In genomic region chr5:149271195-149271716, GRCh38 we compare ENCODE assay signal across 8 cellular contexts. TPM values are rescaled to one million over a fixed set of nuclear protein-coding genes. Genes with fewer than 3 reads are reported as not detected.
A peak's percentile ranks its signal among the peaks of the same experiment; 100 is the strongest.
DNase-seq lines count a peak whose midpoint lies in the region; ATAC-seq and TF ChIP-seq lines count a peak whose summit lies in the region.

No MANE protein-coding gene starts in this region.

- ATAC-seq in SK-N-SH treated with all-trans-retinoic acid at 6 μM for 48 hours: no peak; the same call in 2 of the 3 replicates
- no peak for ATAC-seq in activated naive CD8-positive, alpha-beta T cell treated with anti-CD3 and anti-CD28 coated beads, Interleukin-2, amount 10 ng/mL, durations not matched to agents 7 days and 5 days (ENCODE audit: low read depth)

- CTCF ChIA-PET in SK-N-SH (lab: Yijun Ruan, JAX): interaction anchor here (2.9 to 3.3 kb wide), 2 partner anchors 130 to 157 kb away, joined by 12 to 25 read pairs; partner anchors contain the start of gene ABLIM3

- peaks cover 58% of the 10 kb centered on the region for H3K27me3 Mint-ChIP-seq in activated naive CD8-positive, alpha-beta T cell treated with anti-CD3 and anti-CD28 coated beads, Interleukin-2, amount 10 ng/mL, durations not matched to agents 7 days and 5 days

- no peaks in the 10 kb centered on the region for H3K9me3 Mint-ChIP-seq in activated naive CD8-positive, alpha-beta T cell treated with anti-CD3 and anti-CD28 coated beads, Interleukin-2, amount 10 ng/mL, durations not matched to agents 7 days and 5 days

- H3K9ac ChIP-seq in SK-N-SH: no peak overlapping the region; the same call in 1 of the 2 replicates

- H4K20me1 ChIP-seq in SK-N-SH (ENCODE audit: insufficient read depth): no peaks in the 10 kb centered on the region

- TF ChIP-seq CTCF in SK-N-SH (IDR thresholded peaks at IDR 0.05) (no peak), kidney epithelial cell (IDR thresholded peaks at IDR 0.05; ENCODE audit: insufficient read depth, low read length, poor library complexity, severe bottlenecking) (no peak), suprapubic skin (IDR thresholded peaks at IDR 0.05) (no peak)

- no peak for TF ChIP-seq EP300 in SK-N-SH (IDR thresholded peaks at IDR 0.05; ENCODE audit: borderline replicate concordance in 1 of 2, low read depth in 1 of 2, low read length in 1 of 2)
- TF ChIP-seq EP300 in suprapubic skin (IDR thresholded peaks at IDR 0.05): no peak

- H3K27ac ChIP-seq in SK-N-SH (ENCODE audit: low read depth in 2 of 2, low read length in 1 of 2) (no peak overlapping the region), suprapubic skin (peak overlapping the region; percentile 77)

- no peak overlapping the region for H3K27ac Mint-ChIP-seq in activated naive CD8-positive, alpha-beta T cell treated with anti-CD3 and anti-CD28 coated beads, Interleukin-2, amount 10 ng/mL, durations not matched to agents 7 days and 5 days

- H3K4me2 ChIP-seq in SK-N-SH: peak overlapping the region; percentile 86

- H3K9me3 ChIP-seq in SK-N-SH (no peaks in the 10 kb centered on the region), suprapubic skin (no peaks in the 10 kb centered on the region)

- POLR2A ChIA-PET in SK-N-SH (lab: Yijun Ruan, JAX): no interaction called here
- POLR2A ChIA-PET in activated naive CD8-positive, alpha-beta T cell treated with anti-CD3 and anti-CD28 coated beads, Interleukin-2, amount 10 ng/mL, durations not matched to agents 7 days and 5 days (lab: Charles Lee): no interaction called here

- H3F3A ChIP-seq in SK-N-SH (replicated peaks; ENCODE audit: insufficient read depth): no peaks in the 10 kb centered on the region

- DNase-seq in SK-N-SH (no peak), kidney epithelial cell (ENCODE audit: low read depth) (no peak), suprapubic skin (ENCODE audit: low spot score in 2 of 2) (no peak), posterior vena cava (ENCODE audit: low spot score) (no peak), dermis blood vessel endothelial cell (no peak), NCI-H510A treated with DMSO at 0.1 percent for 48 hours (lab: John Stamatoyannopoulos, UW) (no peak)
- DNase-seq in activated naive CD8-positive, alpha-beta T cell treated with anti-CD3 and anti-CD28 coated beads, Interleukin-2, amount 10 ng/mL, durations not matched to agents 7 days and 5 days: peak; percentile 40

- no peaks in the 10 kb centered on the region for H3K79me2 ChIP-seq in SK-N-SH (ENCODE audit: insufficient read depth)

- TF ChIP-seq RAD21 in SK-N-SH (IDR thresholded peaks at IDR 0.05; ENCODE audit: low read length): no peak

- no peaks in the 10 kb centered on the region for H3K36me3 Mint-ChIP-seq in activated naive CD8-positive, alpha-beta T cell treated with anti-CD3 and anti-CD28 coated beads, Interleukin-2, amount 10 ng/mL, durations not matched to agents 7 days and 5 days

- H3K4me3 ChIP-seq in SK-N-SH (ENCODE audit: low read depth in 2 of 2, low read length in 1 of 2): peak overlapping the region; percentile 66 to 72
- H3K4me3 ChIP-seq in kidney epithelial cell (ENCODE audit: low read depth, low read length): peak overlapping the region; percentile 50
- H3K4me3 ChIP-seq in suprapubic skin: peak overlapping the region; percentile 67

- intact Hi-C loops in posterior vena cava (cut with DNase I): loop anchor here in 1 of 2 donors (1.0 kb wide), 1 partner anchor 17 kb away; no protein-coding TSS in a partner anchor

- peak overlapping the region; percentile 94 for H2AFZ ChIP-seq in SK-N-SH (ENCODE audit: low read depth)

- H3K4me1 ChIP-seq in SK-N-SH (ENCODE audit: control insufficient read depth in 1 of 2, insufficient read depth in 2 of 2, low read depth in 1 of 2, low read length in 1 of 2): peaks cover 0 to 4% of the 10 kb centered on the region in 2 experiments; a peak in 1 of 4 replicates
- peaks cover 26% of the 10 kb centered on the region for H3K4me1 ChIP-seq in suprapubic skin

- H3K27me3 ChIP-seq in SK-N-SH (ENCODE audit: insufficient read depth): no peaks in the 10 kb centered on the region
- H3K27me3 ChIP-seq in kidney epithelial cell (ENCODE audit: control insufficient read depth, insufficient read depth, low read length): no peaks in the 10 kb centered on the region
- peaks cover 3% of the 10 kb centered on the region for H3K27me3 ChIP-seq in suprapubic skin

- WGBS in SK-N-SH (ENCODE audit: low lambda C conversion rate): 21% methylated on average over 39 of the region's 40 CpGs
- 5% methylated on average over 28 of the region's 40 CpGs for WGBS in suprapubic skin

- peaks cover 6% of the 10 kb centered on the region for H3K4me1 Mint-ChIP-seq in activated naive CD8-positive, alpha-beta T cell treated with anti-CD3 and anti-CD28 coated beads, Interleukin-2, amount 10 ng/mL, durations not matched to agents 7 days and 5 days

- TF ChIP-seq POLR2A in suprapubic skin (IDR thresholded peaks at IDR 0.05): no peak

- no peaks in the 10 kb centered on the region for H3K9me2 ChIP-seq in SK-N-SH

- H3K36me3 ChIP-seq in SK-N-SH (replicated peaks in 1 of 2; ENCODE audit: control insufficient read depth in 1 of 2, insufficient read depth in 2 of 2, low read length in 1 of 2): no peaks in the 10 kb centered on the region
- H3K36me3 ChIP-seq in kidney epithelial cell (ENCODE audit: control insufficient read depth, insufficient read depth, low read length): no peaks in the 10 kb centered on the region
- no peaks in the 10 kb centered on the region for H3K36me3 ChIP-seq in suprapubic skin

- peak overlapping the region; percentile 10 for H3K4me3 Mint-ChIP-seq in activated naive CD8-positive, alpha-beta T cell treated with anti-CD3 and anti-CD28 coated beads, Interleukin-2, amount 10 ng/mL, durations not matched to agents 7 days and 5 days

TF ChIP-seq in SK-N-SH, 30 proteins besides CTCF, POLR2A, EP300 and RAD21:
- no peak for TF ChIP-seq FOXM1 (IDR thresholded peaks at IDR 0.05; ENCODE audit: low read depth)

TF ChIP-seq in SK-N-SH treated with all-trans-retinoic acid at 6 μM for 48 hours, 23 proteins besides CTCF, POLR2A, EP300 and RAD21:
- no peak for TF ChIP-seq SNAI2 (CRISPR knock-in tag; IDR thresholded peaks at IDR 0.05)
- TF ChIP-seq CSDC2 (CRISPR knock-in tag; IDR thresholded peaks at IDR 0.05): no peak
- no peak for TF ChIP-seq GLIS3 (CRISPR knock-in tag; IDR thresholded peaks at IDR 0.05)
- no peak for TF ChIP-seq ARNTL (CRISPR knock-in tag; IDR thresholded peaks at IDR 0.05; ENCODE audit: borderline replicate concordance, low read depth)
- TF ChIP-seq TCF4 (CRISPR knock-in tag; IDR thresholded peaks at IDR 0.05; ENCODE audit: borderline replicate concordance): no peak
- TF ChIP-seq ESRRG (CRISPR knock-in tag; IDR thresholded peaks at IDR 0.05): no peak
- no peak for TF ChIP-seq BACH2 (CRISPR knock-in tag; IDR thresholded peaks at IDR 0.05; ENCODE audit: borderline replicate concordance)
- TF ChIP-seq CREB5 (CRISPR knock-in tag; IDR thresholded peaks at IDR 0.05; ENCODE audit: low read depth): no peak
- TF ChIP-seq ZNF70 (CRISPR knock-in tag; IDR thresholded peaks at IDR 0.05): no peak
- no peak for TF ChIP-seq POU6F1 (CRISPR knock-in tag; IDR thresholded peaks at IDR 0.05; ENCODE audit: borderline replicate concordance, low read depth)
- no peak for TF ChIP-seq TOX (CRISPR knock-in tag; IDR thresholded peaks at IDR 0.05; ENCODE audit: borderline replicate concordance)
- no peak for TF ChIP-seq ZFP30 (CRISPR knock-in tag; IDR thresholded peaks at IDR 0.05)
- no peak for TF ChIP-seq ZNF565 (CRISPR knock-in tag; conservative IDR thresholded peaks at IDR 0.05; ENCODE audit: low read depth)
- TF ChIP-seq ISL1 (CRISPR knock-in tag; IDR thresholded peaks at IDR 0.05): no peak

RNA-seq across cellular contexts. Expression of gene AFAP1L1, which starts 0.4 kb away (rescaled TPM):
- 0.82 and 0.89 TPM in 2 replicates for polyA plus RNA-seq in SK-N-SH (2012; rRNA removed)
- 1.0 TPM in 2 replicates for polyA plus RNA-seq in SK-N-SH (2012; cell fraction: cytosol; rRNA removed)
- 1.1 and 1.4 TPM in 2 replicates for polyA plus RNA-seq in SK-N-SH (2012; cell fraction: nucleus; rRNA removed)
- total RNA-seq in activated naive CD8-positive, alpha-beta T cell treated with anti-CD3 and anti-CD28 coated beads, Interleukin-2, amount 10 ng/mL, durations not matched to agents 7 days and 5 days: under 1 TPM; 0.09 to 0.17 TPM
- total RNA-seq in kidney epithelial cell: 15.3 and 15.5 TPM in 2 replicates
- 10 to 100 TPM in 1 of 4 donors, 1 to 10 TPM in 3; 4.8 to 11.6 (median 7.3) TPM for total RNA-seq in suprapubic skin
- total RNA-seq in posterior vena cava: 10 to 100 TPM; 17.9 to 30.3 TPM
- total RNA-seq in dermis blood vessel endothelial cell: 234 and 264 TPM in 2 replicates

Comparison
In these comparisons a context has a peak if more than half of its experiments do, and no peak if none do; other contexts are left out.
1. RNA of gene AFAP1L1, which starts 0.4 kb away (total RNA-seq): 234 to 264 TPM in dermis blood vessel endothelial cell, 17.9 to 30.3 TPM in posterior vena cava, 15.3 to 15.5 TPM in kidney epithelial cell and 4.8 to 11.6 TPM in suprapubic skin; 0.09 to 0.17 TPM in activated naive CD8-positive, alpha-beta T cell treated with anti-CD3 and anti-CD28 coated beads, Interleukin-2, amount 10 ng/mL, durations not matched to agents 7 days and 5 days; every median in the first group is over 4 times any median in the second.
2. Peak in every context shown above with its lines, with median percentiles within 50 percentile points of each other: H3K4me3 ChIP-seq.